In the genomic region with DNA sequence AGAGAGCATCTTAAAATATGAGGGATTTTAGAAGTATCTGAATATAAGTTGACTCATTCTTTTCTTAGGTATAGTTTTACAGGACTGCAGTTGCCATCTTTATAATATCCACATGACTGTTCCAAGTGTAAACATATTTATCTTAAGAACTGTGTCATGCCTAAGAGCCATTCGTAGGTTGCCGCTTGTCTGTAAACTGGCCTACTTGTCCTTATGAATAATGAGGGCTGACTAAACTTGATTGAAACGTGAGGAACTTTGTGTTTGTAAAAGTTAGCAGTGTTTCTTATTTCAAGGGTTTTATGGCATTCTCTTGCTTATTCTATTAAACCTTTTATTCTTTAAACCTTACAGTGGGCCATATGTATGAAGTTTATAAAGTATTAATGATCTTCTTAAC, we compare ENCODE assay signal across 26 cellular contexts.
DNase-seq lines count a peak whose midpoint lies in the region; ATAC-seq, FAIRE-seq and TF ChIP-seq lines count a peak whose summit lies in the region.
"Had no signal": no experiment of that assay in that cellular context is flagged by ENCODE, and none has a peak within 500 bp of the region (broad histone marks: within the 10 kb centered on the region; RNA-seq: fewer than 3 reads in every experiment).

No MANE protein-coding gene starts in this region.

- H2AK5ac ChIP-seq in IMR-90 (ENCODE audit: low read depth, low read length) = no peak overlapping the region

- dilution Hi-C loops in IMR-90 (cut with HindIII; ENCODE audit: low sequenced_read_pairs, unreplicated experiment) = no loop called here

- H3K79me2 ChIP-seq in GM23248 (ENCODE audit: insufficient read depth) = peaks cover 68% of the 10 kb centered on the region
- H3K79me2 ChIP-seq: parathyroid adenoma had no signal

- H3F3A ChIP-seq in GM23248 (ENCODE audit: insufficient read depth) = no peaks in the 10 kb centered on the region

- H3K9ac ChIP-seq in IMR-90 (ENCODE audit: low read depth, low read length) (no peak overlapping the region), GM23248 (no peak overlapping the region)
- H3K9ac ChIP-seq: parathyroid adenoma had no signal

- peaks cover 35% of the 10 kb centered on the region for H3K4me1 ChIP-seq in A549
- peaks cover 5% of the 10 kb centered on the region for H3K4me1 ChIP-seq in IMR-90 (ENCODE audit: control insufficient read depth, insufficient read depth, low read length)
- peaks cover 11% of the 10 kb centered on the region; the same call in 1 of the 2 replicates for H3K4me1 ChIP-seq in GM23248 (ENCODE audit: insufficient read depth)
- H3K4me1 ChIP-seq: adrenal gland, parathyroid adenoma had no signal

- no peak overlapping the region for H2AK9ac ChIP-seq in IMR-90 (replicated peaks; ENCODE audit: low read depth, low read length, poor library complexity)

- no peak overlapping the region for H2BK20ac ChIP-seq in IMR-90 (ENCODE audit: low read depth, low read length)

- TF ChIP-seq CTCF in A549 (IDR thresholded peaks at IDR 0.05) = no peak
- no peak for TF ChIP-seq CTCF in IMR-90 (conservative IDR thresholded peaks at IDR 0.05; ENCODE audit: low read depth, low read length)
- TF ChIP-seq CTCF in bronchial epithelial cell (IDR thresholded peaks at IDR 0.05; ENCODE audit: insufficient read depth, low read length, severe bottlenecking) = no peak
- TF ChIP-seq CTCF in GM13977 (IDR thresholded peaks at IDR 0.05; ENCODE audit: extremely low read depth, insufficient read depth, missing control alignments) = no peak

- in situ Hi-C loops in IMR-90 (cut with MboI; ENCODE audit: low sequenced_read_pairs) (no loop called here), GM13977 (cut with MboI; ENCODE audit: low pct_unique_long_range_greater_than_20kb, low sequenced_read_pairs, unreplicated experiment) (no loop called here), GM23248 (cut with MboI) (no loop called here)

- H3K4me1 Mint-ChIP-seq in activated T-helper 2 cell treated with anti-CD3 and anti-CD28 coated beads, Interferon-gamma antibody, Interleukin-2, Interleukin-4, amounts not matched to agents 10 μg/mL and 5 μg/mL and 100 μg/mL, durations not matched to agents 14 hours and 24 hours and 36 hours (ENCODE audit: low read depth) = no peaks in the 10 kb centered on the region
- H3K4me1 Mint-ChIP-seq: central memory CD8-positive, alpha-beta T cell; natural killer cell; T-helper 17 cell had no signal

- no peak overlapping the region for H4K8ac ChIP-seq in IMR-90 (ENCODE audit: low read depth in 2 of 2, low read length in 2 of 2)

- CTCF ChIA-PET in A549 (lab: Yijun Ruan, JAX) (interaction anchor here (1.2 kb wide), 1 partner anchor 148 kb away, joined by 4 read pairs; no protein-coding TSS in a partner anchor), IMR-90 (lab: Yijun Ruan, JAX) (no interaction called here)

- no peaks in the 10 kb centered on the region for H3K9me2 ChIP-seq in GM23248 (ENCODE audit: insufficient read depth)

- no peaks in the 10 kb centered on the region; the same call in 2 of the 3 replicates for H3K9me3 ChIP-seq in A549
- H3K9me3 ChIP-seq in IMR-90 (ENCODE audit: control insufficient read depth, insufficient read depth, low read length) = no peaks in the 10 kb centered on the region
- H3K9me3 ChIP-seq in GM23248 (ENCODE audit: low read depth) = no peaks in the 10 kb centered on the region
- H3K9me3 ChIP-seq: adrenal gland, sigmoid colon had no signal

- H3K56ac ChIP-seq in IMR-90 (ENCODE audit: extremely low read depth, insufficient read depth, low read length) = no peak overlapping the region

- 17% methylated on average over 3 of the region's 3 CpGs for WGBS in A549 (ENCODE audit: missing lambda C conversion rate)
- WGBS in IMR-90 (ENCODE audit: extremely low coverage in 2 of 2, insufficient read length in 1 of 2), 2 experiments = no CpG with 5 or more reads among the region's 3 CpGs
- 93 to 96% methylated on average over 3 of the region's 3 CpGs for WGBS in GM23248 (ENCODE audit: low coverage in 1 of 2, low lambda C conversion rate in 2 of 2, missing lambda C conversion rate in 2 of 2), 2 experiments

- H3K79me1 ChIP-seq in IMR-90 (ENCODE audit: low read depth in 1 of 2, low read length in 2 of 2) = peaks cover 8 to 25% of the 10 kb centered on the region in 2 experiments

- peaks cover 12% of the 10 kb centered on the region for H3K27me3 Mint-ChIP-seq in activated T-helper 2 cell treated with anti-CD3 and anti-CD28 coated beads, Interferon-gamma antibody, Interleukin-2, Interleukin-4, amounts not matched to agents 10 μg/mL and 5 μg/mL and 100 μg/mL, durations not matched to agents 14 hours and 24 hours and 36 hours (ENCODE audit: low read depth)
- H3K27me3 Mint-ChIP-seq: central memory CD8-positive, alpha-beta T cell; T-helper 17 cell had no signal

- TF ChIP-seq POLR2A in A549 (IDR thresholded peaks at IDR 0.05; ENCODE audit: low read length) (no peak), IMR-90 (IDR thresholded peaks at IDR 0.05; ENCODE audit: low read depth, low read length) (no peak)

- no peak overlapping the region for H3K4me3 Mint-ChIP-seq in activated T-helper 2 cell treated with anti-CD3 and anti-CD28 coated beads, Interferon-gamma antibody, Interleukin-2, Interleukin-4, amounts not matched to agents 10 μg/mL and 5 μg/mL and 100 μg/mL, durations not matched to agents 14 hours and 24 hours and 36 hours (ENCODE audit: low read depth)
- H3K4me3 Mint-ChIP-seq: central memory CD8-positive, alpha-beta T cell; natural killer cell; T-helper 17 cell had no signal

- no peak overlapping the region for H3K4ac ChIP-seq in IMR-90 (ENCODE audit: low read depth, low read length)

- POLR2A ChIA-PET in A549 (lab: Yijun Ruan, JAX) = no interaction called here
- POLR2A ChIA-PET in IMR-90 (lab: Charles Lee; ENCODE audit: unreplicated experiment) = no interaction called here

- no peak overlapping the region for H3K14ac ChIP-seq in IMR-90 (replicated peaks; ENCODE audit: low read depth, low read length)

- no peaks in the 10 kb centered on the region for H3K9me3 Mint-ChIP-seq in activated T-helper 2 cell treated with anti-CD3 and anti-CD28 coated beads, Interferon-gamma antibody, Interleukin-2, Interleukin-4, amounts not matched to agents 10 μg/mL and 5 μg/mL and 100 μg/mL, durations not matched to agents 14 hours and 24 hours and 36 hours
- H3K9me3 Mint-ChIP-seq: central memory CD8-positive, alpha-beta T cell; natural killer cell had no signal

- BruUV-seq in IMR-90 (replicated peaks; lab: Mats Ljungman, UMichigan) = no TSS peak

- TF ChIP-seq EP300 in A549 (IDR thresholded peaks at IDR 0.05) = no peak

- H3K9me1 ChIP-seq in IMR-90 (ENCODE audit: insufficient read depth, low read length) = peaks cover 5% of the 10 kb centered on the region; the same call in 1 of the 2 replicates

- H2AFZ ChIP-seq in IMR-90 (replicated peaks; ENCODE audit: low read length, poor library complexity) = no peak overlapping the region
- H2AFZ ChIP-seq in GM23248 = no peak overlapping the region
- H2AFZ ChIP-seq: parathyroid adenoma had no signal

- H4K20me1 ChIP-seq in IMR-90 (ENCODE audit: insufficient read depth, low read length) (no peaks in the 10 kb centered on the region), GM23248 (ENCODE audit: insufficient read depth) (no peaks in the 10 kb centered on the region)

- no peak overlapping the region for H3K27ac Mint-ChIP-seq in activated T-helper 2 cell treated with anti-CD3 and anti-CD28 coated beads, Interferon-gamma antibody, Interleukin-2, Interleukin-4, amounts not matched to agents 10 μg/mL and 5 μg/mL and 100 μg/mL, durations not matched to agents 14 hours and 24 hours and 36 hours
- H3K27ac Mint-ChIP-seq: natural killer cell, T-helper 17 cell had no signal

- intact Hi-C loops in IMR-90 (cut with micrococcal nuclease) = no loop called here
- intact Hi-C loops in activated T-helper 2 cell treated with anti-CD3 and anti-CD28 coated beads, Interferon-gamma antibody, Interleukin-2, Interleukin-4, amounts not matched to agents 10 μg/mL and 5 μg/mL and 100 μg/mL, durations not matched to agents 14 hours and 24 hours and 36 hours (cut with micrococcal nuclease) = no loop called here

- no peaks in the 10 kb centered on the region for H3K27me3 ChIP-seq in IMR-90 (ENCODE audit: control insufficient read depth, insufficient read depth, low read length)
- no peaks in the 10 kb centered on the region for H3K27me3 ChIP-seq in bronchial epithelial cell (ENCODE audit: control insufficient read depth, insufficient read depth, low read length)
- H3K27me3 ChIP-seq in GM23248 (replicated peaks; ENCODE audit: insufficient read depth) = no peaks in the 10 kb centered on the region
- H3K27me3 ChIP-seq: adrenal gland, sigmoid colon had no signal

- no peak for FAIRE-seq in A549 (lab: Jason Lieb, UNC)
- FAIRE-seq in bronchial epithelial cell (lab: Jason Lieb, UNC) = no peak
- FAIRE-seq: H1, RCC 7860 had no signal

- no peak overlapping the region for H2BK120ac ChIP-seq in IMR-90 (ENCODE audit: low read depth, low read length)

- DNase-seq in A549 (ENCODE audit: low read depth in 1 of 2, low spot score in 1 of 2) (peak in 1 of 2 experiments; percentile 68), IMR-90 (peak; percentile 81), bronchial epithelial cell (ENCODE audit: low read depth) (peak; percentile 95), iris pigment epithelial cell (ENCODE audit: low read depth) (peak; percentile 84), GM13977 (ENCODE audit: low spot score) (no peak), GM23248 (no peak)
- no peak for DNase-seq in activated T-helper 2 cell treated with anti-CD3 and anti-CD28 coated beads, Interferon-gamma antibody, Interleukin-2, Interleukin-4, amounts not matched to agents 10 μg/mL and 5 μg/mL and 100 μg/mL, durations not matched to agents 14 hours and 24 hours and 36 hours (ENCODE audit: low spot score)
- DNase-seq in central memory CD4-positive, alpha-beta T cell = no peak
- DNase-seq: activated CD4-positive, alpha-beta T cell treated with anti-CD3 and anti-CD28 coated beads, Interleukin-2, amount 50 U/mL, for 4 hours; activated gamma-delta T cell; adrenal gland; left colon; midbrain; natural killer cell; NCI-H1436 treated with DMSO at 0.1 percent for 48 hours; NCI-H510A treated with DMSO at 0.1 percent for 48 hours; sigmoid colon; substantia nigra; T-helper 17 cell had no signal

- no peak overlapping the region for H4K91ac ChIP-seq in IMR-90 (ENCODE audit: insufficient read depth, low read depth, low read length)

- ATAC-seq in A549 (peak in 1 of 2 experiments; percentile 82; a peak in 4 of 6 replicates), IMR-90 (ENCODE audit: low read depth) (peak; percentile 86)
- ATAC-seq: left colon, natural killer cell, T-helper 17 cell had no signal

- H3K36me3 Mint-ChIP-seq in activated T-helper 2 cell treated with anti-CD3 and anti-CD28 coated beads, Interferon-gamma antibody, Interleukin-2, Interleukin-4, amounts not matched to agents 10 μg/mL and 5 μg/mL and 100 μg/mL, durations not matched to agents 14 hours and 24 hours and 36 hours (ENCODE audit: low read depth) = no peaks in the 10 kb centered on the region
- H3K36me3 Mint-ChIP-seq: natural killer cell had no signal

- H2BK5ac ChIP-seq in IMR-90 (ENCODE audit: low read depth, low read length, poor library complexity, severe bottlenecking) = peak overlapping the region; percentile 29

- H3K23ac ChIP-seq in IMR-90 (ENCODE audit: low read depth, low read length) = no peak overlapping the region

- H3K4me3 ChIP-seq in A549 (no peak overlapping the region), IMR-90 (ENCODE audit: insufficient read depth, low read depth, low read length) (no peak overlapping the region), bronchial epithelial cell (ENCODE audit: low read depth, low read length) (no peak overlapping the region), GM23248 (no peak overlapping the region)
- H3K4me3 ChIP-seq: adrenal gland, sigmoid colon, SK-N-MC had no signal

- no peaks in the 10 kb centered on the region for H3K36me3 ChIP-seq in IMR-90 (ENCODE audit: control insufficient read depth, insufficient read depth, low read length)
- no peaks in the 10 kb centered on the region for H3K36me3 ChIP-seq in bronchial epithelial cell (ENCODE audit: control insufficient read depth, insufficient read depth, low read length)
- H3K36me3 ChIP-seq in GM23248 (ENCODE audit: low read depth) = no peaks in the 10 kb centered on the region
- H3K36me3 ChIP-seq: adrenal gland had no signal

- H3K18ac ChIP-seq in IMR-90 (ENCODE audit: low read depth, low read length) = no peak overlapping the region

- no peak overlapping the region for H2BK15ac ChIP-seq in IMR-90 (ENCODE audit: low read depth, low read length)

- H4K5ac ChIP-seq in IMR-90 (ENCODE audit: low read depth, low read length) = 0 out of 2 replicates have a peak overlapping the region, but pooled peaks have one; percentile 6

- H3K27ac ChIP-seq in A549 = peak overlapping the region in 1 of 2 experiments; percentile 42; a peak in 1 of 6 replicates
- H3K27ac ChIP-seq in IMR-90 (ENCODE audit: insufficient read depth, low read length) = no peak overlapping the region
- no peak overlapping the region for H3K27ac ChIP-seq in GM23248
- H3K27ac ChIP-seq: adrenal gland, C4-2B, parathyroid adenoma, sigmoid colon, SK-N-MC, VCaP had no signal

- H3K4me2 ChIP-seq in A549 (peak overlapping the region; percentile 29; the same call in 2 of the 3 replicates), IMR-90 (ENCODE audit: low read depth, low read length) (peak overlapping the region; percentile 13; the same call in 1 of the 2 replicates), GM23248 (ENCODE audit: unreplicated experiment) (no peak overlapping the region)

- TF ChIP-seq RAD21 in A549 (conservative IDR thresholded peaks at IDR 0.05 in 1 of 2, IDR thresholded peaks at IDR 0.05 in 1 of 2) = no peak
- no peak for TF ChIP-seq RAD21 in IMR-90 (IDR thresholded peaks at IDR 0.05; ENCODE audit: low read length)

Comparison
In these comparisons a context has a peak if more than half of its experiments do, and no peak if none do; other contexts are left out.
1. DNase-seq: peak in IMR-90 (single experiment), bronchial epithelial cell (single experiment) and iris pigment epithelial cell (single experiment); none in activated T-helper 2 cell treated with anti-CD3 and anti-CD28 coated beads, Interferon-gamma antibody, Interleukin-2, Interleukin-4, amounts not matched to agents 10 μg/mL and 5 μg/mL and 100 μg/mL, durations not matched to agents 14 hours and 24 hours and 36 hours (single experiment), central memory CD4-positive, alpha-beta T cell (single experiment), GM13977 (single experiment) and GM23248 (single experiment).